In genomic region chr6:166966268-166966667, GRCh38 we compare ENCODE assay signal across 21 cellular contexts. TPM values are rescaled to one million over a fixed set of nuclear protein-coding genes. Genes with fewer than 3 reads are reported as not detected.
DNase-seq lines count a peak whose midpoint lies in the region; ATAC-seq, FAIRE-seq and TF ChIP-seq lines count a peak whose summit lies in the region.
"Had no signal": no experiment of that assay in that cellular context is flagged by ENCODE, and none has a peak within 500 bp of the region (broad histone marks: within the 10 kb centered on the region; RNA-seq: fewer than 3 reads in every experiment).

No MANE protein-coding gene starts in this region.

- no peak overlapping the region for H3K4me3 Mint-ChIP-seq in Calu3 (ENCODE audit: low read depth, unreplicated experiment)
- H3K4me3 Mint-ChIP-seq in astrocyte (ENCODE audit: unreplicated experiment): no peak overlapping the region
- no peak overlapping the region for H3K4me3 Mint-ChIP-seq in naive thymus-derived CD8-positive, alpha-beta T cell
- H3K4me3 Mint-ChIP-seq: B cell; CD8-positive, alpha-beta T cell; GM23338; H9 had no signal

- H3K36me3 Mint-ChIP-seq in Calu3 (ENCODE audit: insufficient read depth, unreplicated experiment) (peaks cover 4% of the 10 kb centered on the region), astrocyte (ENCODE audit: low read depth, unreplicated experiment) (no peaks in the 10 kb centered on the region)
- H3K36me3 Mint-ChIP-seq in naive thymus-derived CD8-positive, alpha-beta T cell: peaks cover 0 to 5% (median 0%) of the 10 kb centered on the region in 3 donors

- peak overlapping the region; percentile 54 for H3K27ac Mint-ChIP-seq in Calu3 (ENCODE audit: unreplicated experiment)
- H3K27ac Mint-ChIP-seq in astrocyte (ENCODE audit: unreplicated experiment): peak overlapping the region; percentile 10
- peak overlapping the region in 4 of 10 donors; percentile 52 to 89 (median 76) for H3K27ac Mint-ChIP-seq in naive thymus-derived CD8-positive, alpha-beta T cell
- H3K27ac Mint-ChIP-seq: B cell; CD4-positive, CD25-positive, alpha-beta regulatory T cell; CD8-positive, alpha-beta T cell; GM23338; H9 had no signal

- H3K27ac ChIP-seq in HEK293 (ENCODE audit: extremely low read depth, low read depth, low read length) (no peak overlapping the region), astrocyte (ENCODE audit: low read depth, low read length) (no peak overlapping the region), A673 (ENCODE audit: low read depth, low read length, poor library complexity, severe bottlenecking) (no peak overlapping the region)
- H3K27ac ChIP-seq: BLaER1, C4-2B had no signal

- H3K4me1 ChIP-seq in HEK293 (ENCODE audit: control insufficient read depth, insufficient read depth, low read length) (no peaks in the 10 kb centered on the region), astrocyte (ENCODE audit: insufficient read depth, low read length) (no peaks in the 10 kb centered on the region), A673 (ENCODE audit: insufficient read depth, low read length, poor library complexity, severe bottlenecking) (no peaks in the 10 kb centered on the region)

- H3K36me3 ChIP-seq in HEK293 (ENCODE audit: control insufficient read depth in 2 of 2, insufficient read depth in 1 of 2, low read length in 2 of 2) (peaks cover 0 to 6% of the 10 kb centered on the region in 2 experiments; a peak in 1 of 3 replicates), astrocyte (ENCODE audit: insufficient read depth, low read length) (no peaks in the 10 kb centered on the region), A673 (ENCODE audit: insufficient read depth, low read length, poor library complexity, severe bottlenecking) (no peaks in the 10 kb centered on the region)

- no peaks in the 10 kb centered on the region for H3K4me1 Mint-ChIP-seq in Calu3 (ENCODE audit: low read depth, unreplicated experiment)
- H3K4me1 Mint-ChIP-seq in astrocyte (ENCODE audit: low read depth, unreplicated experiment): peaks cover under 1% of the 10 kb centered on the region
- peaks cover 7 to 20% (median 15%) of the 10 kb centered on the region in 4 donors for H3K4me1 Mint-ChIP-seq in naive thymus-derived CD8-positive, alpha-beta T cell
- H3K4me1 Mint-ChIP-seq: GM23338 had no signal

- no peaks in the 10 kb centered on the region for H4K20me1 ChIP-seq in astrocyte (ENCODE audit: insufficient read depth, low read length)
- H4K20me1 ChIP-seq: BLaER1 had no signal

- H3K27me3 ChIP-seq in astrocyte (ENCODE audit: insufficient read depth, low read length) (no peaks in the 10 kb centered on the region), A673 (replicated peaks; ENCODE audit: insufficient read depth, low read depth, low read length, poor library complexity) (no peaks in the 10 kb centered on the region)
- H3K27me3 ChIP-seq: BLaER1 had no signal

- no peaks in the 10 kb centered on the region for H3K79me2 ChIP-seq in astrocyte (ENCODE audit: insufficient read depth, low read length)

- H2AFZ ChIP-seq in astrocyte (ENCODE audit: low read depth, low read length): no peak overlapping the region
- H2AFZ ChIP-seq: GM23338 had no signal

- CTCF ChIA-PET in Calu3 (lab: Charles Lee) (no interaction called here), HEK293 (lab: Yijun Ruan, JAX) (no interaction called here), A673 (lab: Charles Lee) (no interaction called here)

- POLR2A ChIA-PET in HEK293 (lab: Yijun Ruan, JAX) (no interaction called here), A673 (lab: Charles Lee; ENCODE audit: low non-redundant PET) (no interaction called here)
- POLR2A ChIA-PET in naive thymus-derived CD8-positive, alpha-beta T cell (lab: Charles Lee): interaction anchor here (1.0 kb wide), 1 partner anchor 8 kb away, joined by 3 read pairs; no protein-coding TSS in a partner anchor

- H3K27me3 Mint-ChIP-seq in Calu3 (ENCODE audit: unreplicated experiment): no peaks in the 10 kb centered on the region
- H3K27me3 Mint-ChIP-seq in astrocyte (ENCODE audit: low read depth, unreplicated experiment): no peaks in the 10 kb centered on the region
- no peaks in the 10 kb centered on the region for H3K27me3 Mint-ChIP-seq in naive thymus-derived CD8-positive, alpha-beta T cell
- H3K27me3 Mint-ChIP-seq: B cell; CD4-positive, CD25-positive, alpha-beta regulatory T cell had no signal

- peaks cover 19% of the 10 kb centered on the region for H3K9me3 Mint-ChIP-seq in Calu3 (ENCODE audit: low read depth, unreplicated experiment)
- peaks cover 15% of the 10 kb centered on the region for H3K9me3 Mint-ChIP-seq in astrocyte (ENCODE audit: unreplicated experiment)
- peaks cover 0 to 28% (median 14%) of the 10 kb centered on the region in 9 donors for H3K9me3 Mint-ChIP-seq in naive thymus-derived CD8-positive, alpha-beta T cell

- no peak overlapping the region for H3K4me2 ChIP-seq in astrocyte (ENCODE audit: low read length)
- H3K4me2 ChIP-seq: BLaER1, GM23338 had no signal

- intact Hi-C loops in Calu3 (cut with micrococcal nuclease; ENCODE audit: unreplicated experiment) (no loop called here), A673 (cut with micrococcal nuclease; ENCODE audit: unreplicated experiment) (no loop called here)

- H3K9ac ChIP-seq in astrocyte (ENCODE audit: low read length): no peak overlapping the region
- H3K9ac ChIP-seq: BLaER1 had no signal

- H3K9me3 ChIP-seq in HEK293 (ENCODE audit: control insufficient read depth, insufficient read depth, low read depth, low read length) (no peaks in the 10 kb centered on the region; the same call in 1 of the 2 replicates), astrocyte (ENCODE audit: insufficient read depth, low read depth, low read length) (no peaks in the 10 kb centered on the region), A673 (ENCODE audit: low read depth, low read length, poor library complexity, severe bottlenecking) (peaks cover 6% of the 10 kb centered on the region)

- ATAC-seq in GM18520 (IDR thresholded peaks at IDR 0.05; ENCODE audit: unreplicated experiment): no peak
- ATAC-seq in naive thymus-derived CD8-positive, alpha-beta T cell: no peak
- ATAC-seq: CD8-positive, alpha-beta T cell; GM12878; GM23338; HCT116 had no signal

- H3K4me3 ChIP-seq in HEK293 (ENCODE audit: low read depth, low read length) (no peak overlapping the region), astrocyte (ENCODE audit: insufficient read depth, low read depth, low read length) (no peak overlapping the region), A673 (ENCODE audit: low read depth, low read length, poor library complexity, severe bottlenecking) (no peak overlapping the region)
- H3K4me3 ChIP-seq: BLaER1, GM12878, GM23338 had no signal

- BruUV-seq in Calu3 (replicated peaks; lab: Mats Ljungman, UMichigan) (no TSS peak), A673 (replicated peaks; lab: Mats Ljungman, UMichigan) (no TSS peak)

- FAIRE-seq in astrocyte (lab: Jason Lieb, UNC): no peak
- FAIRE-seq: D721Med, GM12878 had no signal

- DNase-seq in Calu3 (no peak), astrocyte (ENCODE audit: low read depth) (no peak), A673 (ENCODE audit: low spot score) (no peak)
- no peak for DNase-seq in naive thymus-derived CD8-positive, alpha-beta T cell
- DNase-seq: Caco-2; CD4-positive, CD25-positive, alpha-beta regulatory T cell; CD8-positive, alpha-beta T cell; DMS 273 treated with DMSO at 0.1 percent for 48 hours; DMS79; EL; GDM1; H9 had no signal

- TF ChIP-seq CTCF in Calu3 (IDR thresholded peaks at IDR 0.05; ENCODE audit: unreplicated experiment) (no peak), HEK293 (tag by site-specific recombination; IDR thresholded peaks at IDR 0.05) (no peak), astrocyte (IDR thresholded peaks at IDR 0.05; ENCODE audit: insufficient read depth, low read depth, low read length) (no peak), A673 (conservative IDR thresholded peaks at IDR 0.05; ENCODE audit: low read depth, low read length) (no peak)

TF ChIP-seq in HEK293, 187 proteins besides CTCF, POLR2A, EP300 and RAD21:
- TF ChIP-seq ZNF692 (tag by site-specific recombination; IDR thresholded peaks at IDR 0.05) (no peak), MYNN (tag by site-specific recombination; IDR thresholded peaks at IDR 0.05; ENCODE audit: borderline replicate concordance) (peak; percentile 58; the same call in 1 of the 2 replicates)
TF ChIP-seq in HEK293: peak in this region for 1.

RNA-seq across cellular contexts. Expression of gene RNASET2, which starts 9.9 kb away (rescaled TPM):
- total RNA-seq in Calu3 (2022): 65.2 and 70.2 TPM in 2 replicates
- total RNA-seq in astrocyte: 18.7 and 22.0 TPM in 2 replicates
- 10 to 100 TPM; 72.7 to 75.2 TPM for total RNA-seq in naive thymus-derived CD8-positive, alpha-beta T cell
- 100 to 1,000 TPM; 141 to 283 (median 248) TPM for polyA plus RNA-seq in naive thymus-derived CD8-positive, alpha-beta T cell
- total RNA-seq in A673 (2021): 5.7 and 11.9 TPM in 2 replicates

RNA-seq across cellular contexts. Expression of gene CEP43, which starts 32.9 kb away (rescaled TPM):
- total RNA-seq in Calu3 (2022) (28.3 and 34.9 TPM in 2 replicates), astrocyte (15.6 and 16.0 TPM in 2 replicates), A673 (2021) (33.4 and 34.2 TPM in 2 replicates)
- 10 to 100 TPM; 14.9 to 15.3 TPM for total RNA-seq in naive thymus-derived CD8-positive, alpha-beta T cell
- 1 to 10 TPM; 2.5 to 4.5 (median 4.3) TPM for polyA plus RNA-seq in naive thymus-derived CD8-positive, alpha-beta T cell
